ENCODE assay signal across 13 cellular contexts in genomic region chr3:187801152-187801551, GRCh38.
"Had no signal": no experiment of that assay in that cellular context is flagged by ENCODE, and none has a peak within 500 bp of the region (broad histone marks: within the 10 kb centered on the region; RNA-seq: fewer than 3 reads in every experiment).

No MANE protein-coding gene starts in this region.

- H3K27me3 Mint-ChIP-seq: activated B cell treated with CpG ODN at 0.5 μM for 24 hours had no signal

- DNase-seq: activated B cell treated with CpG ODN at 0.5 μM for 24 hours; activated T-cell treated with anti-CD3 and anti-CD28 coated beads for 4 hours; aorta; dermis blood vessel endothelial cell; endodermal cell; erythroblast; mesendoderm; ovary; stimulated activated CD4-positive, alpha-beta T cell treated with anti-CD3 and anti-CD28 coated beads, Interleukin-15, amount 100 ng/mL, for 24 hours; stimulated activated CD4-positive, alpha-beta T cell treated with anti-CD3 and anti-CD28 coated beads, Interleukin-4, amount 100 ng/mL, for 24 hours; tibial artery; uterus had no signal

- H3K9me3 Mint-ChIP-seq: activated B cell treated with CpG ODN at 0.5 μM for 24 hours had no signal

- H3K27ac Mint-ChIP-seq: activated B cell treated with CpG ODN at 0.5 μM for 24 hours, endodermal cell had no signal

- H3K4me3 Mint-ChIP-seq: activated B cell treated with CpG ODN at 0.5 μM for 24 hours, endodermal cell, neural crest cell had no signal

- H3K4me1 Mint-ChIP-seq: neural crest cell had no signal
